8 cellular contexts compared by ENCODE assay signal in the genomic region with DNA sequence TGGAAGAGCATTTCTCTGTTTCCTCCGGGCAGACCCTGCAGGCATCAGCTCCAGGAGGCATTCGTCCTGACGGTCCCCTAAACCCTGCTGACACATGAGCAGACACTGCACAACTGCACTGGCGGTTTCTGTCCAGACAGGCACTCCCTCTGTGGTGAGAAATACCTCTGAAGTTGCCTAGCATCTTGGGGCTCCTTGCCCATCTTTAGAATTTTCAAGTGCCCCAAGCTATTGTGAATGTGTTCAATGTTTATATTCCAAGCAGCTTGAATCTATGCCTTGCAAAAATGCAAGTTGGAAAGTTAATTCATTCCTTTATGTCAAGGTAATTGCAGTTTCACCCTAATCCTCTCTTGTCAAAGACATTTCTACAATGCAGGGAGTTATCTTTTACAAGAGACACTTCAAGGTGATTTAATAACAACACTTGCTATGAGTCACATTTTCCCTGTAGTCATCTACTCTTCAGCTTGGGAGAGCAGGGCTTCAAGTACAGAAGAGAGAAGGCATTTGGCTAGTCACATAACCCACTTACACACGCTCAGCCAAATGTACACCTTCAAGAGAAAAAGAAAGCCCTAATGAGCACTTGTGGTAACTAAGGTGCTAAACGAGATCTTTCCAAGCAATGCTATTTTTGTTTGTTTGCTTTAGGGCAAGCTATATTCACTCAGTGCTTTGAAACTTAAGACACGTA.
DNase-seq lines count a peak whose midpoint lies in the region; ATAC-seq and TF ChIP-seq lines count a peak whose summit lies in the region.

No MANE protein-coding gene starts in this region.

- H3K79me2 ChIP-seq in SK-N-SH (ENCODE audit: insufficient read depth), result no peaks in the 10 kb centered on the region

- no peaks in the 10 kb centered on the region for H4K20me1 ChIP-seq in SK-N-SH (ENCODE audit: insufficient read depth)

- no peak overlapping the region for H2AFZ ChIP-seq in SK-N-SH (ENCODE audit: low read depth)

- TF ChIP-seq RAD21 in SK-N-SH (IDR thresholded peaks at IDR 0.05; ENCODE audit: low read length), result no peak

- H3K9me2 ChIP-seq in SK-N-SH, result no peaks in the 10 kb centered on the region

- WGBS in SK-N-SH (ENCODE audit: low lambda C conversion rate), result 72% methylated on average over 7 of the region's 7 CpGs
- WGBS in transverse colon (ENCODE audit: low coverage in 1 of 2), 2 donors, result 41 to 77% methylated on average over 3 to 7 of the region's 7 CpGs

- in situ Hi-C loops in transverse colon (cut with MboI; ENCODE audit: low pct_ligation_motif_present in 1 of 4, low pct_unique_long_range_greater_than_20kb in 1 of 4, low sequenced_read_pairs in 3 of 4), result no loop called here

- peak overlapping the region; percentile 89 for H3K27ac Mint-ChIP-seq in activated T-cell treated with anti-CD3 and anti-CD28 coated beads, Interleukin-2, amount 50 U/mL, for 24 hours
- no peak overlapping the region for H3K27ac Mint-ChIP-seq in chondrocyte (ENCODE audit: unreplicated experiment)

- TF ChIP-seq CTCF in SK-N-SH (IDR thresholded peaks at IDR 0.05) (no peak), fibroblast of pulmonary artery (IDR thresholded peaks at IDR 0.05; ENCODE audit: low read length, missing control alignments) (no peak), transverse colon (IDR thresholded peaks at IDR 0.05) (no peak), chondrocyte (IDR thresholded peaks at IDR 0.05) (no peak)

- TF ChIP-seq EP300 in SK-N-SH (IDR thresholded peaks at IDR 0.05; ENCODE audit: borderline replicate concordance in 1 of 2, low read depth in 1 of 2, low read length in 1 of 2) (no peak), transverse colon (IDR thresholded peaks at IDR 0.05; ENCODE audit: low read depth) (no peak)

- ATAC-seq in HG02885 (IDR thresholded peaks at IDR 0.05; ENCODE audit: poor library complexity, unreplicated experiment), result no peak

- peak overlapping the region; percentile 42 for H3K4me3 Mint-ChIP-seq in activated T-cell treated with anti-CD3 and anti-CD28 coated beads, Interleukin-2, amount 50 U/mL, for 24 hours
- no peak overlapping the region for H3K4me3 Mint-ChIP-seq in chondrocyte (ENCODE audit: unreplicated experiment)

- H3K36me3 Mint-ChIP-seq in activated T-cell treated with anti-CD3 and anti-CD28 coated beads, Interleukin-2, amount 50 U/mL, for 24 hours (ENCODE audit: low read depth), result no peaks in the 10 kb centered on the region
- no peaks in the 10 kb centered on the region for H3K36me3 Mint-ChIP-seq in chondrocyte (ENCODE audit: low read depth)

- H3K27me3 ChIP-seq in SK-N-SH (ENCODE audit: insufficient read depth) (no peaks in the 10 kb centered on the region), transverse colon (no peaks in the 10 kb centered on the region)

- peak; percentile 51 for DNase-seq in activated T-cell treated with anti-CD3 and anti-CD28 coated beads, Interleukin-2, amount 50 U/mL, for 24 hours
- no peak for DNase-seq in activated T-cell treated with anti-CD3 and anti-CD28 coated beads, Interleukin-2, amount 50 U/mL, for 1 hour
- no peak for DNase-seq in SK-N-SH
- peak; percentile 25 for DNase-seq in fibroblast of pulmonary artery (ENCODE audit: low read depth)
- DNase-seq in transverse colon, result no peak
- no peak for DNase-seq in SIG-M5 (lab: John Stamatoyannopoulos, UW)
- no peak for DNase-seq in chondrocyte (ENCODE audit: low spot score)

- H3K36me3 ChIP-seq in SK-N-SH (replicated peaks in 1 of 2; ENCODE audit: control insufficient read depth in 1 of 2, insufficient read depth in 2 of 2, low read length in 1 of 2), result no peaks in the 10 kb centered on the region
- no peaks in the 10 kb centered on the region for H3K36me3 ChIP-seq in transverse colon

- H3K4me1 ChIP-seq in SK-N-SH (ENCODE audit: control insufficient read depth in 1 of 2, insufficient read depth in 2 of 2, low read depth in 1 of 2, low read length in 1 of 2) (no peaks in the 10 kb centered on the region), transverse colon (peaks cover 0 to 8% (median 0%) of the 10 kb centered on the region in 4 donors)

- H3K4me2 ChIP-seq in SK-N-SH, result no peak overlapping the region

- TF ChIP-seq POLR2A in transverse colon (IDR thresholded peaks at IDR 0.05), result no peak

- peaks cover 98% of the 10 kb centered on the region for H3K4me1 Mint-ChIP-seq in activated T-cell treated with anti-CD3 and anti-CD28 coated beads, Interleukin-2, amount 50 U/mL, for 24 hours (ENCODE audit: low read depth)
- H3K4me1 Mint-ChIP-seq in chondrocyte (ENCODE audit: low read depth), result peaks cover 43% of the 10 kb centered on the region

- CTCF ChIA-PET in SK-N-SH (lab: Yijun Ruan, JAX), result interaction anchor here (0.8 to 1.5 kb wide), 4 partner anchors 303 to 855 kb away, joined by 3 to 5 read pairs (median 3); a partner anchor contains a TSS

- POLR2A ChIA-PET in SK-N-SH (lab: Yijun Ruan, JAX), result no interaction called here

- no peak overlapping the region for H3K27ac ChIP-seq in SK-N-SH (ENCODE audit: low read depth in 2 of 2, low read length in 1 of 2)
- H3K27ac ChIP-seq in transverse colon, result peak overlapping the region in 3 of 4 donors; percentile 58 to 62 (median 61)

- intact Hi-C loops in transverse colon (cut with DNase I; ENCODE audit: low total_unique reads), result no loop called here

- no peak overlapping the region for H3K4me3 ChIP-seq in SK-N-SH (ENCODE audit: low read depth in 2 of 2, low read length in 1 of 2)
- H3K4me3 ChIP-seq in fibroblast of pulmonary artery (replicated peaks; ENCODE audit: low read depth, low read length), result no peak overlapping the region
- H3K4me3 ChIP-seq in transverse colon, result no peak overlapping the region

- H3K27me3 Mint-ChIP-seq in activated T-cell treated with anti-CD3 and anti-CD28 coated beads, Interleukin-2, amount 50 U/mL, for 24 hours, result no peaks in the 10 kb centered on the region
- peaks cover 3% of the 10 kb centered on the region for H3K27me3 Mint-ChIP-seq in chondrocyte (ENCODE audit: low read depth)

- H3K9me3 ChIP-seq in SK-N-SH (no peaks in the 10 kb centered on the region), transverse colon (no peaks in the 10 kb centered on the region)

- H3F3A ChIP-seq in SK-N-SH (replicated peaks; ENCODE audit: insufficient read depth), result peaks cover 7% of the 10 kb centered on the region

- peaks cover 2% of the 10 kb centered on the region for H3K9me3 Mint-ChIP-seq in activated T-cell treated with anti-CD3 and anti-CD28 coated beads, Interleukin-2, amount 50 U/mL, for 24 hours
- H3K9me3 Mint-ChIP-seq in chondrocyte (ENCODE audit: low read depth), result peaks cover 2% of the 10 kb centered on the region

- no peak overlapping the region for H3K9ac ChIP-seq in SK-N-SH

TF ChIP-seq in SK-N-SH, 30 proteins besides CTCF, POLR2A, EP300 and RAD21:
- TF ChIP-seq JUND (IDR thresholded peaks at IDR 0.05) (peak; percentile 11; the same call in 1 of the 2 replicates), RCOR1 (IDR thresholded peaks at IDR 0.05; ENCODE audit: low read length) (no peak), TCF12 (IDR thresholded peaks at IDR 0.05) (no peak)
- TF ChIP-seq, protein P1, sequence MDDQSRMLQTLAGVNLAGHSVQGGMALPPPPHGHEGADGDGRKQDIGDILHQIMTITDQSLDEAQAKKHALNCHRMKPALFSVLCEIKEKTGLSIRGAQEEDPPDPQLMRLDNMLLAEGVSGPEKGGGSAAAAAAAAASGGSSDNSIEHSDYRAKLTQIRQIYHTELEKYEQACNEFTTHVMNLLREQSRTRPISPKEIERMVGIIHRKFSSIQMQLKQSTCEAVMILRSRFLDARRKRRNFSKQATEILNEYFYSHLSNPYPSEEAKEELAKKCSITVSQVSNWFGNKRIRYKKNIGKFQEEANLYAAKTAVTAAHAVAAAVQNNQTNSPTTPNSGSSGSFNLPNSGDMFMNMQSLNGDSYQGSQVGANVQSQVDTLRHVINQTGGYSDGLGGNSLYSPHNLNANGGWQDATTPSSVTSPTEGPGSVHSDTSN (IDR thresholded peaks at IDR 0.05), result peak; percentile 39; the same call in 1 of the 2 replicates

Comparison
In these comparisons a context has a peak if more than half of its experiments do, and no peak if none do; other contexts are left out.
1. DNase-seq: peak in activated T-cell treated with anti-CD3 and anti-CD28 coated beads, Interleukin-2, amount 50 U/mL, for 24 hours (single experiment) and fibroblast of pulmonary artery (single experiment); none in activated T-cell treated with anti-CD3 and anti-CD28 coated beads, Interleukin-2, amount 50 U/mL, for 1 hour (single experiment), SK-N-SH (single experiment), transverse colon (single experiment), SIG-M5 (single experiment) and chondrocyte (single experiment).
2. H3K27ac ChIP-seq: peak in transverse colon (3 of 4); none in SK-N-SH (0 of 2).